In the genomic region with DNA sequence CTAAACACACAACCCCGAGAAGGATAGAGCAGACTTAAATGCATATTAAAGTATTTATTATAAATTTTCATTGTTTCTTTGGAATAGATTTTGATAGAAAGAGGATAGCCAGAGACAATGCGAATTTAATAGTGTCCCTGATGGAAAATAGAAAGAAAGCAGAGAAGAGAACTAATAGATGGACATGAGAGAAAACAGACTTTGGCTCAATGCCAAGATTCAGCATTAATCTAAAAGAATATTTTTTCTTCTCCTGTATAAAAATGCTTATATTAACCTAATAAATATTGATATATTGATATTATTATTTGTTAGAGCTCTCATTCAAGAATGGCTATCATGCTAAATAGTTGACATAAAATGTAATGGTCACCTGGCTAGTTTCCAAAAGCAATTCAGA, we compare ENCODE assay signal across 20 cellular contexts.
DNase-seq lines count a peak whose midpoint lies in the region; ATAC-seq, FAIRE-seq and TF ChIP-seq lines count a peak whose summit lies in the region.
"Had no signal": no experiment of that assay in that cellular context is flagged by ENCODE, and none has a peak within 500 bp of the region (broad histone marks: within the 10 kb centered on the region; RNA-seq: fewer than 3 reads in every experiment).

No MANE protein-coding gene starts in this region.

- no peak overlapping the region for H2BK5ac ChIP-seq in mesenchymal stem cell (ENCODE audit: low read depth, low read length, poor library complexity, severe bottlenecking)

- H3K9ac ChIP-seq in HepG2 (ENCODE audit: insufficient read depth, low read depth, low read length), result no peak overlapping the region
- H3K9ac ChIP-seq in K562 (ENCODE audit: insufficient read depth in 1 of 2, low read depth in 2 of 2, low read length in 2 of 2), result no peak overlapping the region
- H3K9ac ChIP-seq in mesenchymal stem cell (ENCODE audit: low read length), result no peak overlapping the region
- H3K9ac ChIP-seq: BLaER1 treated with 17β-estradiol and CSF1 and Interleukin-3, amounts not matched to agents 10 nM and 100 nM had no signal

- TF ChIP-seq RAD21 in HepG2 (CRISPR knock-in tag; IDR thresholded peaks at IDR 0.05) (no peak), K562 (CRISPR knock-in tag; conservative IDR thresholded peaks at IDR 0.05 in 1 of 2, IDR thresholded peaks at IDR 0.05 in 1 of 2) (no peak)

- ATAC-seq in HepG2 (no peak), right lobe of liver (no peak), K562 (no peak)
- ATAC-seq: A549; CD8-positive, alpha-beta T cell had no signal

- DNase-seq in HepG2 (ENCODE audit: low spot score) (no peak), right lobe of liver (no peak), AG08395 (ENCODE audit: low spot score) (peak; percentile 5), K562 (ENCODE audit: extremely low read depth in 1 of 4, low spot score in 3 of 4) (no peak), ACHN (no peak), mesenchymal stem cell (no peak)
- DNase-seq: AML-193; Caco-2; Calu3; CD4-positive, alpha-beta T cell; CD8-positive, alpha-beta T cell; DMS79 treated with DMSO at 0.1 percent for 48 hours; GF-D8 had no signal

- H4K91ac ChIP-seq in mesenchymal stem cell (ENCODE audit: low read length), result no peak overlapping the region

- POLR2A ChIA-PET in HepG2 (lab: Yijun Ruan, JAX) (no interaction called here), K562 (lab: Yijun Ruan, JAX) (no interaction called here)

- no peak overlapping the region for H2BK12ac ChIP-seq in mesenchymal stem cell (ENCODE audit: low read length in 2 of 2)

- H2BK120ac ChIP-seq in mesenchymal stem cell (ENCODE audit: low read depth, low read length), result no peak overlapping the region

- H4K20me1 ChIP-seq in HepG2 (ENCODE audit: insufficient read depth, low read length), result no peaks in the 10 kb centered on the region
- no peaks in the 10 kb centered on the region for H4K20me1 ChIP-seq in K562 (replicated peaks; ENCODE audit: control insufficient read depth, insufficient read depth, low read length)
- H4K20me1 ChIP-seq: BLaER1 treated with 17β-estradiol and CSF1 and Interleukin-3, amounts not matched to agents 10 nM and 100 nM had no signal

- intact Hi-C loops in HepG2 (cut with micrococcal nuclease; ENCODE audit: unreplicated experiment), result no loop called here
- intact Hi-C loops in right lobe of liver (cut with DNase I), result no loop called here
- intact Hi-C loops in K562 (cut with micrococcal nuclease), result no loop called here

- H3K23ac ChIP-seq in mesenchymal stem cell (ENCODE audit: low read length in 2 of 2), result no peak overlapping the region

- TF ChIP-seq EP300 in HepG2 (IDR thresholded peaks at IDR 0.05; ENCODE audit: low read depth in 2 of 2, low read length in 2 of 2) (no peak), HepG2 (CRISPR knock-in tag; IDR thresholded peaks at IDR 0.05; ENCODE audit: borderline replicate concordance) (no peak), K562 (IDR thresholded peaks at IDR 0.05; ENCODE audit: low read length) (no peak)

- H2AFZ ChIP-seq in HepG2 (ENCODE audit: low read length) (no peak overlapping the region), K562 (ENCODE audit: low read depth, low read length) (no peak overlapping the region), mesenchymal stem cell (ENCODE audit: low read depth, low read length) (no peak overlapping the region)

- in situ Hi-C loops in HepG2 (cut with HindIII; ENCODE audit: extremely low pct_ligation_motif_present, low pct_unique_long_range_greater_than_20kb), result no loop called here
- in situ Hi-C loops in K562 (cut with MboI), result no loop called here
- in situ Hi-C loops in ACHN (cut with HindIII; ENCODE audit: low pct_ligation_motif_present, low pct_unique_long_range_greater_than_20kb, low sequenced_read_pairs), result no loop called here

- no peak overlapping the region for H4K8ac ChIP-seq in mesenchymal stem cell (ENCODE audit: low read length)

- no TSS peak for BruUV-seq in HepG2 (replicated peaks; lab: Mats Ljungman, UMichigan)
- no TSS peak for BruUV-seq in K562 (replicated peaks; lab: Mats Ljungman, UMichigan)

- H3K4me3 ChIP-seq in HepG2 (replicated peaks in 1 of 3; ENCODE audit: insufficient read depth in 1 of 3, low read depth in 2 of 3, low read length in 3 of 3) (no peak overlapping the region), right lobe of liver (no peak overlapping the region), K562 (no peak overlapping the region), mesenchymal stem cell (ENCODE audit: insufficient read depth in 1 of 2, low read depth in 1 of 2, low read length in 2 of 2) (no peak overlapping the region)
- H3K4me3 ChIP-seq: A549; BLaER1 treated with 17β-estradiol and CSF1 and Interleukin-3, amounts not matched to agents 10 nM and 100 nM had no signal

- no peaks in the 10 kb centered on the region for H3K27me3 ChIP-seq in HepG2 (ENCODE audit: control insufficient read depth in 1 of 2, insufficient read depth in 2 of 2, low read length in 2 of 2)
- H3K27me3 ChIP-seq in right lobe of liver, result no peaks in the 10 kb centered on the region
- H3K27me3 ChIP-seq in K562 (ENCODE audit: control insufficient read depth in 2 of 2, insufficient read depth in 2 of 2, low read length in 2 of 2), result no peaks in the 10 kb centered on the region
- no peaks in the 10 kb centered on the region for H3K27me3 ChIP-seq in mesenchymal stem cell (ENCODE audit: control insufficient read depth in 1 of 2, insufficient read depth in 1 of 2, low read length in 2 of 2)
- H3K27me3 ChIP-seq: BLaER1 treated with 17β-estradiol and CSF1 and Interleukin-3, amounts not matched to agents 10 nM and 100 nM had no signal

- TF ChIP-seq CTCF in HepG2 (CRISPR knock-in tag; IDR thresholded peaks at IDR 0.05), result no peak
- no peak for TF ChIP-seq CTCF in right lobe of liver (IDR thresholded peaks at IDR 0.05)
- TF ChIP-seq CTCF in K562 (IDR thresholded peaks at IDR 0.05 in 2 of 3, conservative IDR thresholded peaks at IDR 0.05 in 1 of 3; ENCODE audit: insufficient read depth in 2 of 3, low read depth in 1 of 3, low read length in 3 of 3), result no peak

- H3K4me1 ChIP-seq in HepG2 (ENCODE audit: insufficient read depth, low read length) (no peaks in the 10 kb centered on the region), right lobe of liver (no peaks in the 10 kb centered on the region), K562 (replicated peaks in 1 of 2; ENCODE audit: control insufficient read depth in 2 of 2, insufficient read depth in 2 of 2, low read length in 2 of 2) (no peaks in the 10 kb centered on the region), mesenchymal stem cell (ENCODE audit: control insufficient read depth, insufficient read depth, low read depth, low read length) (no peaks in the 10 kb centered on the region)
- H3K4me1 ChIP-seq: A549; BLaER1 treated with 17β-estradiol and CSF1 and Interleukin-3, amounts not matched to agents 10 nM and 100 nM; Caco-2 had no signal

- CTCF ChIA-PET in HepG2 (lab: Yijun Ruan, JAX; ENCODE audit: low intra/inter-chr PET ratio, low total read pairs) (no interaction called here), K562 (lab: Yijun Ruan, JAX; ENCODE audit: low intra/inter-chr PET ratio) (no interaction called here)

- no peak overlapping the region for H2BK15ac ChIP-seq in mesenchymal stem cell (ENCODE audit: low read depth, poor library complexity, severe bottlenecking)

- H3K36me3 ChIP-seq in HepG2 (replicated peaks in 1 of 2; ENCODE audit: control insufficient read depth in 1 of 2, insufficient read depth in 2 of 2, low read length in 2 of 2) (no peaks in the 10 kb centered on the region), right lobe of liver (no peaks in the 10 kb centered on the region), K562 (ENCODE audit: control insufficient read depth, insufficient read depth, low read length) (no peaks in the 10 kb centered on the region), mesenchymal stem cell (ENCODE audit: control insufficient read depth in 1 of 2, insufficient read depth in 2 of 2, low read depth in 1 of 2, low read length in 2 of 2) (no peaks in the 10 kb centered on the region)
- H3K36me3 ChIP-seq: BLaER1 treated with 17β-estradiol and CSF1 and Interleukin-3, amounts not matched to agents 10 nM and 100 nM had no signal

- WGBS in HepG2 (ENCODE audit: low lambda C conversion rate), result 5% methylated on average over 2 of the region's 2 CpGs
- WGBS in right lobe of liver (ENCODE audit: insufficient coverage, low coverage, low lambda C conversion rate, missing lambda C conversion rate), result 69% methylated on average over 2 of the region's 2 CpGs
- 6% methylated on average over 2 of the region's 2 CpGs for WGBS in K562 (ENCODE audit: insufficient coverage, low coverage, missing lambda C conversion rate)
- 83% methylated on average over 1 of the region's 2 CpGs for WGBS in mesenchymal stem cell

- TF ChIP-seq POLR2A in HepG2 (IDR thresholded peaks at IDR 0.05; ENCODE audit: insufficient read depth in 1 of 2, low read depth in 2 of 2, low read length in 2 of 2) (no peak), right lobe of liver (IDR thresholded peaks at IDR 0.05) (no peak), K562 (conservative IDR thresholded peaks at IDR 0.05) (no peak)

- H3K9me3 ChIP-seq in HepG2 (ENCODE audit: low read length) (peaks cover 80% of the 10 kb centered on the region), right lobe of liver (no peaks in the 10 kb centered on the region), K562 (replicated peaks; ENCODE audit: control insufficient read depth, insufficient read depth, low read depth, low read length) (no peaks in the 10 kb centered on the region), mesenchymal stem cell (ENCODE audit: control insufficient read depth, low read length) (peaks cover 11% of the 10 kb centered on the region)
- H3K9me3 ChIP-seq: BLaER1 treated with 17β-estradiol and CSF1 and Interleukin-3, amounts not matched to agents 10 nM and 100 nM; Caco-2 had no signal

- H3K4me2 ChIP-seq in HepG2 (ENCODE audit: low read depth, low read length), result no peak overlapping the region
- no peak overlapping the region for H3K4me2 ChIP-seq in K562 (ENCODE audit: insufficient read depth, low read length)
- no peak overlapping the region for H3K4me2 ChIP-seq in mesenchymal stem cell (ENCODE audit: low read length, poor library complexity, severe bottlenecking)
- H3K4me2 ChIP-seq: A549; BLaER1 treated with 17β-estradiol and CSF1 and Interleukin-3, amounts not matched to agents 10 nM and 100 nM had no signal

- FAIRE-seq in HepG2 (lab: Jason Lieb, UNC) (no peak), K562 (lab: Jason Lieb, UNC) (no peak)
- FAIRE-seq: A549, D721Med, G401.6, GM12891, GM19239 had no signal

- H3K14ac ChIP-seq in mesenchymal stem cell (ENCODE audit: low read length in 2 of 2), result no peak overlapping the region

- H2AK5ac ChIP-seq in mesenchymal stem cell (ENCODE audit: low read length, severe bottlenecking), result no peak overlapping the region

- no peak overlapping the region for H3K18ac ChIP-seq in mesenchymal stem cell (ENCODE audit: low read depth in 1 of 2, low read length in 2 of 2)

- H3K27ac ChIP-seq in HepG2 (ENCODE audit: extremely low read length, insufficient read depth, low read length), result no peak overlapping the region
- no peak overlapping the region for H3K27ac ChIP-seq in right lobe of liver
- H3K27ac ChIP-seq in K562 (ENCODE audit: extremely low read depth, low read depth, low read length), result no peak overlapping the region
- H3K27ac ChIP-seq in mesenchymal stem cell (ENCODE audit: low read length, poor library complexity, severe bottlenecking), result no peak overlapping the region
- H3K27ac ChIP-seq: A549; BLaER1 treated with 17β-estradiol and CSF1 and Interleukin-3, amounts not matched to agents 10 nM and 100 nM; C4-2B had no signal

- H3K9me1 ChIP-seq in K562 (ENCODE audit: control insufficient read depth, insufficient read depth, low read length), result no peaks in the 10 kb centered on the region

- no peaks in the 10 kb centered on the region for H3K79me1 ChIP-seq in mesenchymal stem cell (replicated peaks; ENCODE audit: low read length, poor library complexity, severe bottlenecking)

- no peak overlapping the region for H3K4ac ChIP-seq in mesenchymal stem cell (ENCODE audit: low read depth in 1 of 2, low read length in 2 of 2)

- H3K79me2 ChIP-seq in HepG2 (ENCODE audit: insufficient read depth, low read length) (no peaks in the 10 kb centered on the region), K562 (ENCODE audit: control insufficient read depth, insufficient read depth, low read length) (no peaks in the 10 kb centered on the region)
